36 cellular contexts compared by ENCODE assay signal in the genomic region with DNA sequence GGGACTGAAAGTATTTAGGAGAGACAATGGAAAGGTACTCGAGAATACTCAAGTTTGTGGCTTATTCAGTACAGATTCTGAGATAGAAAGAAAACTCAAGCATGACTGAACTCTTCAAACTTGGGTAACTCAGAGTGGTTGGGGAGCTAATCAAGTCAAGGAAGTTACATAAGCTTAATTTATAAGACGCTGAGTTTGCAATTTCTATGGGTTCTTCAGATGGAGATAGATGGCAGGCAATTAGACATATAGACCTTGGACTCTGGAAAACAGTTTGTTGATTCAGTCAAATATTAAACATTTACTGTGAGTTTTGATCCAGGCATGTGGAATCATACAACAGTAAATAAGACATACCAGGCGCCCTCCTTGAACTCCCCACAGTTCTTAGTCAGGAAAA.
"Had no signal": no experiment of that assay in that cellular context is flagged by ENCODE, and none has a peak within 500 bp of the region (broad histone marks: within the 10 kb centered on the region; RNA-seq: fewer than 3 reads in every experiment).

No MANE protein-coding gene starts in this region.

- H3K27ac ChIP-seq: adrenal gland, body of pancreas, brain microvascular endothelial cell, breast epithelium, VCaP had no signal

- ATAC-seq: activated CD8-positive, alpha-beta T cell treated with anti-CD3 and anti-CD28 coated beads for 36 hours; activated naive CD4-positive, alpha-beta T cell treated with anti-CD3 and anti-CD28 coated beads, Interleukin-2, amount 50 U/mL, for 72 hours; activated T-cell treated with anti-CD3 and anti-CD28 coated beads, Interleukin-2, amount 50 U/mL, for 4 hours; activated T-cell treated with anti-CD3 and anti-CD28 coated beads, Interleukin-2, amount 50 U/mL, for 72 hours; activated T-helper 17 cell treated with anti-CD3 and anti-CD28 coated beads, Interleukin-2, amount 50 U/mL, for 72 hours; body of pancreas had no signal

- H3K9me3 Mint-ChIP-seq: activated CD4-positive, alpha-beta T cell treated with anti-CD3 and anti-CD28 coated beads, Interleukin-2, amount 10 ng/mL, durations not matched to agents 24 days and 14 days had no signal

- H3K36me3 Mint-ChIP-seq: activated CD4-positive, alpha-beta memory T cell treated with anti-CD3 and anti-CD28 coated beads for 36 hours; activated naive CD8-positive, alpha-beta T cell treated with anti-CD3 and anti-CD28 coated beads for 36 hours had no signal

- H3K4me3 ChIP-seq: adrenal gland, body of pancreas, breast epithelium had no signal

- DNase-seq: activated B cell treated with CpG ODN at 0.5 μM for 24 hours; activated CD4-positive, alpha-beta memory T cell treated with anti-CD3 and anti-CD28 coated beads for 36 hours; activated CD4-positive, alpha-beta T cell treated with anti-CD3 and anti-CD28 coated beads for 4 hours; activated CD4-positive, alpha-beta T cell treated with anti-CD3 and anti-CD28 coated beads, Interleukin-2, amount 10 ng/mL, durations not matched to agents 24 days and 14 days; activated CD4-positive, alpha-beta T cell treated with anti-CD3 and anti-CD28 coated beads, Interleukin-2, amount 50 U/mL, for 1 hour; activated CD4-positive, alpha-beta T cell treated with anti-CD3 and anti-CD28 coated beads, Interleukin-2, amount 50 U/mL, for 4 hours; activated CD4-positive, CD25-positive, alpha-beta regulatory T cell treated with anti-CD3 and anti-CD28 coated beads, Interleukin-2, amount 50 U/mL, for 72 hours; activated CD8-positive, alpha-beta memory T cell treated with anti-CD3 and anti-CD28 coated beads, Interleukin-2, amount 50 U/mL, for 4 hours; activated CD8-positive, alpha-beta T cell treated with anti-CD3 and anti-CD28 coated beads for 36 hours; activated effector memory CD4-positive, alpha-beta T cell treated with anti-CD3 and anti-CD28 coated beads, Interleukin-2, amount 50 U/mL, for 16 hours; activated gamma-delta T cell treated with Interleukin-2 at 50 U/mL for 16 hours; activated naive CD4-positive, alpha-beta T cell; activated naive CD4-positive, alpha-beta T cell treated with anti-CD3 and anti-CD28 coated beads for 36 hours; activated naive CD4-positive, alpha-beta T cell treated with anti-CD3 and anti-CD28 coated beads, Interleukin-2, amount 50 U/mL, for 16 hours; activated naive CD8-positive, alpha-beta T cell treated with anti-CD3 and anti-CD28 coated beads for 36 hours; activated T-cell treated with anti-CD3 and anti-CD28 coated beads for 4 hours; activated T-cell treated with anti-CD3 and anti-CD28 coated beads, Interleukin-2, amount 50 U/mL, for 1 hour; activated T-cell treated with anti-CD3 and anti-CD28 coated beads, Interleukin-2, amount 50 U/mL, for 4 hours; activated T-cell treated with anti-CD3 and anti-CD28 coated beads, Interleukin-2, amount 50 U/mL, for 72 hours; adrenal gland; amniotic stem cell; aorta; body of pancreas; brain microvascular endothelial cell; central memory CD4-positive, alpha-beta T cell; T-helper 2 cell; T-helper 9 cell had no signal

- H3K4me1 Mint-ChIP-seq: activated B cell treated with CpG ODN at 0.5 μM for 24 hours; activated CD4-positive, alpha-beta T cell treated with anti-CD3 and anti-CD28 coated beads, Interleukin-2, amount 10 ng/mL, durations not matched to agents 24 days and 14 days; activated T-helper 17 cell treated with anti-CD3 and anti-CD28 coated beads, Interleukin-2, amount 50 U/mL, for 72 hours had no signal

- H3K4me1 ChIP-seq: adrenal gland, body of pancreas, breast epithelium had no signal

- H3K9me3 ChIP-seq: adrenal gland had no signal

- H3K27me3 ChIP-seq: adrenal gland, body of pancreas, brain microvascular endothelial cell, breast epithelium had no signal

- H3K27ac Mint-ChIP-seq: activated B cell treated with CpG ODN at 0.5 μM for 24 hours; activated CD4-positive, alpha-beta memory T cell treated with anti-CD3 and anti-CD28 coated beads for 36 hours; activated CD4-positive, alpha-beta T cell treated with anti-CD3 and anti-CD28 coated beads, Interleukin-2, amount 10 ng/mL, durations not matched to agents 24 days and 14 days; activated CD8-positive, alpha-beta T cell treated with anti-CD3 and anti-CD28 coated beads for 36 hours; activated naive CD4-positive, alpha-beta T cell treated with anti-CD3 and anti-CD28 coated beads for 36 hours; activated naive CD4-positive, alpha-beta T cell treated with anti-CD3 and anti-CD28 coated beads, Interleukin-2, amount 50 U/mL, for 72 hours; activated naive CD8-positive, alpha-beta T cell treated with anti-CD3 and anti-CD28 coated beads for 36 hours; activated T-cell treated with anti-CD3 and anti-CD28 coated beads, Interleukin-2, amount 50 U/mL, for 72 hours; activated T-helper 1 cell treated with anti-CD3 and anti-CD28 coated beads, Interleukin-12 subunit alpha, Interleukin-12 subunit beta, Interleukin-2, Interleukin-4 antibody, amounts not matched to agents 30 ng/mL and 10 ng/mL and 1 ng/mL, durations not matched to agents 14 hours and 24 hours and 36 hours; activated T-helper 17 cell treated with anti-CD3 and anti-CD28 coated beads, Interleukin-2, amount 50 U/mL, for 72 hours; T-helper 2 cell treated with Interferon-gamma antibody and Interleukin-4, amounts not matched to agents 5 μg/mL and 100 μg/mL, for 36 hours had no signal

- FAIRE-seq: astrocyte, colon, TTC549 had no signal

- H3K4me3 Mint-ChIP-seq: activated B cell treated with CpG ODN at 0.5 μM for 24 hours; activated CD4-positive, alpha-beta memory T cell treated with anti-CD3 and anti-CD28 coated beads for 36 hours; activated CD4-positive, alpha-beta T cell treated with anti-CD3 and anti-CD28 coated beads, Interleukin-2, amount 10 ng/mL, durations not matched to agents 24 days and 14 days; activated CD8-positive, alpha-beta T cell treated with anti-CD3 and anti-CD28 coated beads for 36 hours; activated naive CD4-positive, alpha-beta T cell treated with anti-CD3 and anti-CD28 coated beads for 36 hours; activated naive CD8-positive, alpha-beta T cell treated with anti-CD3 and anti-CD28 coated beads for 36 hours; activated T-cell treated with anti-CD3 and anti-CD28 coated beads, Interleukin-2, amount 50 U/mL, for 4 hours; activated T-cell treated with anti-CD3 and anti-CD28 coated beads, Interleukin-2, amount 50 U/mL, for 72 hours; activated T-helper 1 cell treated with anti-CD3 and anti-CD28 coated beads, Interleukin-12 subunit alpha, Interleukin-12 subunit beta, Interleukin-2, Interleukin-4 antibody, amounts not matched to agents 30 ng/mL and 10 ng/mL and 1 ng/mL, durations not matched to agents 14 hours and 24 hours and 36 hours; activated T-helper 17 cell treated with anti-CD3 and anti-CD28 coated beads, Interleukin-2, amount 50 U/mL, for 72 hours; T-helper 2 cell treated with Interferon-gamma antibody and Interleukin-4, amounts not matched to agents 5 μg/mL and 100 μg/mL, for 36 hours had no signal

- H3K36me3 ChIP-seq: adrenal gland, brain microvascular endothelial cell, breast epithelium had no signal

- H3K27me3 Mint-ChIP-seq: activated B cell treated with CpG ODN at 0.5 μM for 24 hours; activated CD4-positive, alpha-beta memory T cell treated with anti-CD3 and anti-CD28 coated beads for 36 hours; activated CD4-positive, alpha-beta T cell treated with anti-CD3 and anti-CD28 coated beads, Interleukin-2, amount 10 ng/mL, durations not matched to agents 24 days and 14 days; activated CD8-positive, alpha-beta T cell treated with anti-CD3 and anti-CD28 coated beads for 36 hours; activated naive CD8-positive, alpha-beta T cell treated with anti-CD3 and anti-CD28 coated beads for 36 hours; activated T-helper 17 cell treated with anti-CD3 and anti-CD28 coated beads, Interleukin-2, amount 50 U/mL, for 72 hours had no signal
